27 cellular contexts compared by ENCODE assay signal in genomic region chr12:50558970-50559369, GRCh38.
"Had no signal": no experiment of that assay in that cellular context is flagged by ENCODE, and none has a peak within 500 bp of the region (broad histone marks: within the 10 kb centered on the region; RNA-seq: fewer than 3 reads in every experiment).

No MANE protein-coding gene starts in this region.

- H3K36me3 Mint-ChIP-seq: natural killer cell had no signal

- H3K36me3 ChIP-seq: adrenal gland, gastrocnemius medialis, neural progenitor cell, upper lobe of left lung had no signal

- H3K9me3 Mint-ChIP-seq: activated B cell treated with CpG ODN at 0.5 μM for 24 hours; activated T-helper 2 cell treated with anti-CD3 and anti-CD28 coated beads, Interferon-gamma antibody, Interleukin-2, Interleukin-4, amounts not matched to agents 10 μg/mL and 5 μg/mL and 100 μg/mL, durations not matched to agents 14 hours and 24 hours and 36 hours; effector memory CD8-positive, alpha-beta T cell; natural killer cell; neural progenitor cell; stimulated activated naive CD8-positive, alpha-beta T cell treated with anti-CD3 and anti-CD28 coated beads, Interleukin-15, amount 100 ng/mL, for 72 hours; T-helper 2 cell treated with Interferon-gamma antibody and Interleukin-4, amounts not matched to agents 5 μg/mL and 100 μg/mL, for 36 hours had no signal

- ATAC-seq: activated CD8-positive, alpha-beta memory T cell treated with anti-CD3 and anti-CD28 coated beads, Interleukin-2, amount 10 ng/mL, durations not matched to agents 7 days and 5 days; activated CD8-positive, alpha-beta T cell treated with anti-CD3 and anti-CD28 coated beads, Interleukin-2, amount 10 ng/mL, durations not matched to agents 7 days and 5 days; body of pancreas; effector memory CD8-positive, alpha-beta T cell; gastrocnemius medialis; left cardiac atrium; natural killer cell; stimulated activated naive CD8-positive, alpha-beta T cell treated with anti-CD3 and anti-CD28 coated beads, Interleukin-15, amount 100 ng/mL, for 72 hours had no signal

- DNase-seq: activated B cell treated with CpG ODN at 0.5 μM for 24 hours; activated CD4-positive, alpha-beta T cell treated with anti-CD3 and anti-CD28 coated beads, Interleukin-2, amount 50 U/mL, for 1 hour; activated CD8-positive, alpha-beta memory T cell treated with anti-CD3 and anti-CD28 coated beads, Interleukin-2, amount 10 ng/mL, durations not matched to agents 7 days and 5 days; activated CD8-positive, alpha-beta T cell treated with anti-CD3 and anti-CD28 coated beads, Interleukin-2, amount 10 ng/mL, durations not matched to agents 7 days and 5 days; activated T-cell treated with anti-CD3 and anti-CD28 coated beads, Interleukin-2, amount 50 U/mL, for 48 hours; adrenal gland; aorta; body of pancreas; effector memory CD8-positive, alpha-beta T cell; erythroblast; gastrocnemius medialis; islet precursor cell; left cardiac atrium; midbrain; natural killer cell; right cardiac atrium; spleen; stimulated activated naive CD8-positive, alpha-beta T cell treated with anti-CD3 and anti-CD28 coated beads, Interleukin-15, amount 100 ng/mL, for 72 hours; substantia nigra; T-helper 1 cell; upper lobe of left lung had no signal

- H3K9me3 ChIP-seq: adrenal gland, body of pancreas, gastrocnemius medialis, spleen, upper lobe of left lung had no signal

- H3K27me3 ChIP-seq: adrenal gland, body of pancreas, gastrocnemius medialis, hepatocyte, neural progenitor cell, spleen, upper lobe of left lung had no signal

- H3K4me1 Mint-ChIP-seq: neural progenitor cell had no signal

- H3K27me3 Mint-ChIP-seq: activated B cell treated with CpG ODN at 0.5 μM for 24 hours; activated CD8-positive, alpha-beta memory T cell treated with anti-CD3 and anti-CD28 coated beads, Interleukin-2, amount 10 ng/mL, durations not matched to agents 7 days and 5 days; activated naive CD8-positive, alpha-beta T cell; effector memory CD8-positive, alpha-beta T cell; stimulated activated naive CD8-positive, alpha-beta T cell treated with anti-CD3 and anti-CD28 coated beads, Interleukin-15, amount 100 ng/mL, for 72 hours had no signal

- H3K4me1 ChIP-seq: gastrocnemius medialis, neural progenitor cell had no signal

- H3K4me3 ChIP-seq: adrenal gland, body of pancreas, gastrocnemius medialis, hepatocyte, neural progenitor cell, spleen, upper lobe of left lung had no signal

- H3K27ac ChIP-seq: adrenal gland, body of pancreas, gastrocnemius medialis, hepatocyte, neural progenitor cell, spleen, upper lobe of left lung had no signal

- FAIRE-seq: colon had no signal

- H3K27ac Mint-ChIP-seq: activated B cell treated with CpG ODN at 0.5 μM for 24 hours; activated CD8-positive, alpha-beta memory T cell treated with anti-CD3 and anti-CD28 coated beads, Interleukin-2, amount 10 ng/mL, durations not matched to agents 7 days and 5 days; activated CD8-positive, alpha-beta T cell treated with anti-CD3 and anti-CD28 coated beads, Interleukin-2, amount 10 ng/mL, durations not matched to agents 7 days and 5 days; activated T-helper 2 cell treated with anti-CD3 and anti-CD28 coated beads, Interferon-gamma antibody, Interleukin-2, Interleukin-4, amounts not matched to agents 10 μg/mL and 5 μg/mL and 100 μg/mL, durations not matched to agents 14 hours and 24 hours and 36 hours; effector memory CD8-positive, alpha-beta T cell; neural progenitor cell; stimulated activated naive CD8-positive, alpha-beta T cell treated with anti-CD3 and anti-CD28 coated beads, Interleukin-15, amount 100 ng/mL, for 72 hours; T-helper 2 cell treated with Interferon-gamma antibody and Interleukin-4, amounts not matched to agents 5 μg/mL and 100 μg/mL, for 36 hours had no signal

- H3K4me3 Mint-ChIP-seq: activated B cell treated with CpG ODN at 0.5 μM for 24 hours; activated CD8-positive, alpha-beta memory T cell treated with anti-CD3 and anti-CD28 coated beads, Interleukin-2, amount 10 ng/mL, durations not matched to agents 7 days and 5 days; activated CD8-positive, alpha-beta T cell treated with anti-CD3 and anti-CD28 coated beads, Interleukin-2, amount 10 ng/mL, durations not matched to agents 7 days and 5 days; activated naive CD8-positive, alpha-beta T cell; effector memory CD8-positive, alpha-beta T cell; natural killer cell; neural progenitor cell; stimulated activated naive CD8-positive, alpha-beta T cell treated with anti-CD3 and anti-CD28 coated beads, Interleukin-15, amount 100 ng/mL, for 72 hours; T-helper 2 cell treated with Interferon-gamma antibody and Interleukin-4, amounts not matched to agents 5 μg/mL and 100 μg/mL, for 36 hours had no signal

- H3K9ac ChIP-seq: neural progenitor cell had no signal
